ENCODE assay signal across 11 cellular contexts in genomic region chr7:101950450-101951119, GRCh38.
DNase-seq lines count a peak whose midpoint lies in the region; ATAC-seq and TF ChIP-seq lines count a peak whose summit lies in the region.
"Had no signal": no experiment of that assay in that cellular context is flagged by ENCODE, and none has a peak within 500 bp of the region (broad histone marks: within the 10 kb centered on the region; RNA-seq: fewer than 3 reads in every experiment).

No MANE protein-coding gene starts in this region.

- H3K14ac ChIP-seq in mesenchymal stem cell (ENCODE audit: low read length in 2 of 2), result no peak overlapping the region

- no peak overlapping the region for H4K91ac ChIP-seq in mesenchymal stem cell (ENCODE audit: low read length)

- peak; percentile 68 for DNase-seq in AG10803 (ENCODE audit: low read depth)
- no peak for DNase-seq in HFF-Myc (ENCODE audit: extremely low read depth, low read depth)
- peak; percentile 49 for DNase-seq in brain microvascular endothelial cell
- DNase-seq in mesenchymal stem cell, result peak; percentile 95
- no peak for DNase-seq in activated T-cell treated with anti-CD3 and anti-CD28 coated beads, Interleukin-2, amount 50 U/mL, for 1 hour
- no peak for DNase-seq in T-helper 2 cell
- DNase-seq in WERI-Rb-1, result no peak
- DNase-seq: hippocampal formation, NCI-H2029 treated with DMSO at 0.1 percent for 48 hours, pancreas had no signal

- H2BK120ac ChIP-seq in mesenchymal stem cell (ENCODE audit: low read depth, low read length), result no peak overlapping the region

- no peak overlapping the region for H2BK12ac ChIP-seq in mesenchymal stem cell (ENCODE audit: low read length in 2 of 2)

- peak; percentile 38 for TF ChIP-seq CTCF in AG10803 (conservative IDR thresholded peaks at IDR 0.05; ENCODE audit: low read length)
- peak; percentile 20 for TF ChIP-seq CTCF in HFF-Myc (IDR thresholded peaks at IDR 0.05; ENCODE audit: low read depth, low read length, missing control alignments)
- peak; percentile 39 for TF ChIP-seq CTCF in brain microvascular endothelial cell (IDR thresholded peaks at IDR 0.05; ENCODE audit: low read depth, low read length, missing control alignments)
- no peak for TF ChIP-seq CTCF in WERI-Rb-1 (IDR thresholded peaks at IDR 0.05; ENCODE audit: low read depth, low read length)

- H2BK15ac ChIP-seq in mesenchymal stem cell (ENCODE audit: low read depth, poor library complexity, severe bottlenecking), result no peak overlapping the region

- no peaks in the 10 kb centered on the region for H3K27me3 ChIP-seq in brain microvascular endothelial cell (replicated peaks)
- no peaks in the 10 kb centered on the region for H3K27me3 ChIP-seq in mesenchymal stem cell (ENCODE audit: control insufficient read depth in 1 of 2, insufficient read depth in 1 of 2, low read length in 2 of 2)
- no peaks in the 10 kb centered on the region for H3K27me3 ChIP-seq in WERI-Rb-1 (ENCODE audit: insufficient read depth, low read depth, severe bottlenecking)
- H3K27me3 ChIP-seq: pancreas had no signal

- WGBS in mesenchymal stem cell, result 59% methylated on average over 4 of the region's 4 CpGs

- peak overlapping the region; percentile 4 for H4K8ac ChIP-seq in mesenchymal stem cell (ENCODE audit: low read length)

- no peaks in the 10 kb centered on the region for H3K36me3 ChIP-seq in brain microvascular endothelial cell (replicated peaks)
- no peaks in the 10 kb centered on the region for H3K36me3 ChIP-seq in mesenchymal stem cell (ENCODE audit: control insufficient read depth in 1 of 2, insufficient read depth in 2 of 2, low read depth in 1 of 2, low read length in 2 of 2)
- no peaks in the 10 kb centered on the region for H3K36me3 ChIP-seq in WERI-Rb-1
- H3K36me3 ChIP-seq: pancreas had no signal

- H3K4ac ChIP-seq in mesenchymal stem cell (ENCODE audit: low read depth in 1 of 2, low read length in 2 of 2), result no peak overlapping the region

- no peak overlapping the region for H2AFZ ChIP-seq in mesenchymal stem cell (ENCODE audit: low read depth, low read length)

- in situ Hi-C loops in brain microvascular endothelial cell (cut with HindIII; ENCODE audit: low pct_ligation_motif_present, low sequenced_read_pairs), result no loop called here

- no peak for ATAC-seq in GM21447 (IDR thresholded peaks at IDR 0.05; ENCODE audit: unreplicated experiment)
- ATAC-seq: pancreas had no signal

- no peaks in the 10 kb centered on the region for H3K9me3 ChIP-seq in mesenchymal stem cell (ENCODE audit: control insufficient read depth, low read length)
- no peaks in the 10 kb centered on the region for H3K9me3 ChIP-seq in WERI-Rb-1 (ENCODE audit: severe bottlenecking)
- H3K9me3 ChIP-seq: pancreas had no signal

- H3K4me2 ChIP-seq in mesenchymal stem cell (ENCODE audit: low read length, poor library complexity, severe bottlenecking), result no peak overlapping the region

- H3K18ac ChIP-seq in mesenchymal stem cell (ENCODE audit: low read depth in 1 of 2, low read length in 2 of 2), result peak overlapping the region in 1 of 2 experiments; percentile 24

- H3K27ac ChIP-seq in brain microvascular endothelial cell (no peak overlapping the region), mesenchymal stem cell (ENCODE audit: low read length, poor library complexity, severe bottlenecking) (no peak overlapping the region), WERI-Rb-1 (no peak overlapping the region)
- H3K27ac ChIP-seq: pancreas had no signal

- no peak overlapping the region for H3K4me3 ChIP-seq in AG10803 (ENCODE audit: low read length)
- no peak overlapping the region for H3K4me3 ChIP-seq in HFF-Myc (replicated peaks; ENCODE audit: low read depth, low read length)
- H3K4me3 ChIP-seq in brain microvascular endothelial cell (ENCODE audit: low read depth, low read length), result no peak overlapping the region
- H3K4me3 ChIP-seq in mesenchymal stem cell (ENCODE audit: insufficient read depth in 1 of 2, low read depth in 1 of 2, low read length in 2 of 2), result no peak overlapping the region
- H3K4me3 ChIP-seq in WERI-Rb-1 (ENCODE audit: low read depth, low read length), result no peak overlapping the region
- H3K4me3 ChIP-seq: pancreas had no signal

- H3K9ac ChIP-seq in mesenchymal stem cell (ENCODE audit: low read length), result no peak overlapping the region

- no peak overlapping the region for H2BK5ac ChIP-seq in mesenchymal stem cell (ENCODE audit: low read depth, low read length, poor library complexity, severe bottlenecking)

- H2AK5ac ChIP-seq in mesenchymal stem cell (ENCODE audit: low read length, severe bottlenecking), result no peak overlapping the region

- peaks cover 8% of the 10 kb centered on the region for H3K4me1 ChIP-seq in mesenchymal stem cell (ENCODE audit: control insufficient read depth, insufficient read depth, low read depth, low read length)

- no peak overlapping the region for H3K23ac ChIP-seq in mesenchymal stem cell (ENCODE audit: low read length in 2 of 2)

- H3K79me1 ChIP-seq in mesenchymal stem cell (replicated peaks; ENCODE audit: low read length, poor library complexity, severe bottlenecking), result peaks cover 30% of the 10 kb centered on the region

Comparison
In these comparisons a context has a peak if more than half of its experiments do, and no peak if none do; other contexts are left out.
1. DNase-seq: peak in AG10803 (single experiment), brain microvascular endothelial cell (single experiment) and mesenchymal stem cell (single experiment); none in HFF-Myc (single experiment), activated T-cell treated with anti-CD3 and anti-CD28 coated beads, Interleukin-2, amount 50 U/mL, for 1 hour (single experiment), T-helper 2 cell (0 of 5) and WERI-Rb-1 (single experiment).